ENCODE assay signal across 2 cellular contexts in genomic region chr7:142581341-142581740, GRCh38.
TF ChIP-seq lines count a peak whose summit lies in the region.

No MANE protein-coding gene starts in this region.

TF ChIP-seq in IMR-90, 13 proteins besides CTCF, POLR2A, EP300 and RAD21:
- no peak for TF ChIP-seq ELK1 (IDR thresholded peaks at IDR 0.05; ENCODE audit: borderline replicate concordance, low read depth, low read length)
- TF ChIP-seq FOS (IDR thresholded peaks at IDR 0.05; ENCODE audit: low read depth, low read length): no peak
- no peak for TF ChIP-seq USF2 (IDR thresholded peaks at IDR 0.05; ENCODE audit: low read depth, low read length)
- no peak for TF ChIP-seq RCOR1 (IDR thresholded peaks at IDR 0.05; ENCODE audit: insufficient replicate concordance, low read length)
- TF ChIP-seq SMC3 (IDR thresholded peaks at IDR 0.05; ENCODE audit: low read depth, low read length): no peak

TF ChIP-seq in GM12878, 131 proteins besides CTCF, POLR2A, EP300 and RAD21 (continued from another document):
- TF ChIP-seq PRDM15 (CRISPR knock-in tag; IDR thresholded peaks at IDR 0.05) (no peak), ZNF687 (IDR thresholded peaks at IDR 0.05) (peak; percentile 85; the same call in 1 of the 2 replicates), HDGF (IDR thresholded peaks at IDR 0.05) (0 out of 2 replicates have a peak, but pooled peaks have one; percentile 63), IKZF1 (conservative IDR thresholded peaks at IDR 0.05) (peak; percentile 48), GABPA (IDR thresholded peaks at IDR 0.05; ENCODE audit: low read depth) (0 out of 2 replicates have a peak, but pooled peaks have one; percentile 10), KDM1A (IDR thresholded peaks at IDR 0.05; ENCODE audit: borderline replicate concordance) (no peak), ZBTB40 (IDR thresholded peaks at IDR 0.05; ENCODE audit: borderline replicate concordance) (no peak), KAT2A (conservative IDR thresholded peaks at IDR 0.05; ENCODE audit: control insufficient read depth, low read depth, low read length) (no peak), TCF7 (IDR thresholded peaks at IDR 0.05; ENCODE audit: borderline replicate concordance) (no peak), RFX5 (IDR thresholded peaks at IDR 0.05; ENCODE audit: low read depth, low read length) (no peak), NBN (IDR thresholded peaks at IDR 0.05) (0 out of 2 replicates have a peak, but pooled peaks have one; percentile 21), CREM (IDR thresholded peaks at IDR 0.05; ENCODE audit: low read depth) (no peak), RUNX3 (IDR thresholded peaks at IDR 0.05; ENCODE audit: low read length) (0 out of 2 replicates have a peak, but pooled peaks have one; percentile 28), IKZF2 (IDR thresholded peaks at IDR 0.05) (peak; percentile 37 to 43; a peak in 2 of 4 replicates), FOS (IDR thresholded peaks at IDR 0.05; ENCODE audit: borderline replicate concordance, extremely low read depth, insufficient read length) (no peak), ATF3 (IDR thresholded peaks at IDR 0.05; ENCODE audit: borderline replicate concordance, extremely low read depth, low read depth, low read length) (no peak), MXI1 (IDR thresholded peaks at IDR 0.05; ENCODE audit: low read depth, low read length) (no peak), SMARCA5 (IDR thresholded peaks at IDR 0.05) (no peak), RELA (IDR thresholded peaks at IDR 0.05; ENCODE audit: borderline replicate concordance, partially characterized antibody) (no peak), EED (IDR thresholded peaks at IDR 0.05; ENCODE audit: low read depth) (peak; percentile 43; the same call in 1 of the 2 replicates), HSF1 (IDR thresholded peaks at IDR 0.05; ENCODE audit: low read depth, low read length) (no peak), RELB (IDR thresholded peaks at IDR 0.05; ENCODE audit: low read depth) (0 out of 2 replicates have a peak, but pooled peaks have one; percentile 35)
